Comparison of ENCODE assay signal across 8 cellular contexts in genomic region chr17:45162022-45162687, GRCh38. TPM values are rescaled to one million over a fixed set of nuclear protein-coding genes. Genes with fewer than 3 reads are reported as not detected.
DNase-seq lines count a peak whose midpoint lies in the region; ATAC-seq and TF ChIP-seq lines count a peak whose summit lies in the region.

No MANE protein-coding gene starts in this region.

- ATAC-seq in activated CD8-positive, alpha-beta memory T cell treated with anti-CD3 and anti-CD28 coated beads, Interleukin-2, amount 10 ng/mL, durations not matched to agents 7 days and 5 days = no peak
- ATAC-seq in GM21390 (IDR thresholded peaks at IDR 0.05; ENCODE audit: unreplicated experiment) = no peak

- H3K36me3 ChIP-seq in liver (ENCODE audit: control insufficient read depth in 4 of 4, insufficient read depth in 3 of 4, low read depth in 1 of 4, low read length in 3 of 4) = peaks cover 0 to 3% (median 0%) of the 10 kb centered on the region in 4 donors
- no peaks in the 10 kb centered on the region for H3K36me3 ChIP-seq in tibial nerve

- H3K27ac ChIP-seq in liver (ENCODE audit: low read depth in 1 of 2, low read length in 2 of 2) (peak overlapping the region; percentile 14 to 44), tibial nerve (peak overlapping the region; percentile 57 to 99 (median 70))

- POLR2A ChIA-PET in MCF 10A (lab: Yijun Ruan, JAX) = interaction anchor here (0.6 to 21.2 kb wide), 18 partner anchors 9 to 792 kb away, joined by 3 to 1083 read pairs (median 8); partner anchors contain the start of genes ACBD4, DCAKD, HEXIM1 and MAP3K14

- no peak for TF ChIP-seq POLR2A in tibial nerve (IDR thresholded peaks at IDR 0.05)

- BruUV-seq in MCF 10A (replicated peaks; lab: Mats Ljungman, UMichigan) = no TSS peak

- peak overlapping the region; percentile 99 for H3K27ac Mint-ChIP-seq in activated CD8-positive, alpha-beta memory T cell treated with anti-CD3 and anti-CD28 coated beads, Interleukin-2, amount 10 ng/mL, durations not matched to agents 7 days and 5 days
- peak overlapping the region; percentile 99 for H3K27ac Mint-ChIP-seq in MCF 10A (ENCODE audit: low read depth, unreplicated experiment)

- no peak for TF ChIP-seq EP300 in tibial nerve (IDR thresholded peaks at IDR 0.05)

- no peaks in the 10 kb centered on the region for H3K9me3 Mint-ChIP-seq in activated CD8-positive, alpha-beta memory T cell treated with anti-CD3 and anti-CD28 coated beads, Interleukin-2, amount 10 ng/mL, durations not matched to agents 7 days and 5 days (ENCODE audit: low read depth)
- no peaks in the 10 kb centered on the region for H3K9me3 Mint-ChIP-seq in MCF 10A (ENCODE audit: unreplicated experiment)

- TF ChIP-seq RAD21 in liver (IDR thresholded peaks at IDR 0.05) = no peak

- H3K27me3 ChIP-seq in liver (ENCODE audit: control insufficient read depth in 4 of 4, insufficient read depth in 4 of 4, low read length in 3 of 4) (no peaks in the 10 kb centered on the region), tibial nerve (no peaks in the 10 kb centered on the region)

- intact Hi-C loops in MCF 10A (cut with micrococcal nuclease) = no loop called here

- peaks cover 17% of the 10 kb centered on the region for H3K36me3 Mint-ChIP-seq in activated CD8-positive, alpha-beta memory T cell treated with anti-CD3 and anti-CD28 coated beads, Interleukin-2, amount 10 ng/mL, durations not matched to agents 7 days and 5 days
- H3K36me3 Mint-ChIP-seq in MCF 10A (ENCODE audit: insufficient read depth, unreplicated experiment) = peaks cover 39% of the 10 kb centered on the region

- 52% methylated on average over 9 of the region's 9 CpGs for WGBS in liver
- 48 to 56% methylated on average over 8 to 9 of the region's 9 CpGs for WGBS in tibial nerve, 2 donors

- H3K9ac ChIP-seq in liver (ENCODE audit: low read depth in 1 of 2, low read length in 2 of 2) = peak overlapping the region in 1 of 2 donors; percentile 47

- H3K4me3 Mint-ChIP-seq in activated CD8-positive, alpha-beta memory T cell treated with anti-CD3 and anti-CD28 coated beads, Interleukin-2, amount 10 ng/mL, durations not matched to agents 7 days and 5 days = peak overlapping the region; percentile 98
- H3K4me3 Mint-ChIP-seq in MCF 10A (ENCODE audit: unreplicated experiment) = peak overlapping the region; percentile 98

- H3K27me3 Mint-ChIP-seq in activated CD8-positive, alpha-beta memory T cell treated with anti-CD3 and anti-CD28 coated beads, Interleukin-2, amount 10 ng/mL, durations not matched to agents 7 days and 5 days = no peaks in the 10 kb centered on the region
- H3K27me3 Mint-ChIP-seq in MCF 10A (ENCODE audit: insufficient read depth, unreplicated experiment) = no peaks in the 10 kb centered on the region

- H3K4me3 ChIP-seq in liver (ENCODE audit: low read depth in 1 of 3, low read length in 3 of 3) (peak overlapping the region; percentile 35 to 57 (median 56)), tibial nerve (peak overlapping the region; percentile 16 to 100 (median 78))

- peaks cover 11 to 52% (median 40%) of the 10 kb centered on the region in 4 donors for H3K4me1 ChIP-seq in liver (ENCODE audit: control insufficient read depth in 4 of 4, insufficient read depth in 4 of 4, low read length in 3 of 4)
- H3K4me1 ChIP-seq in tibial nerve = peaks cover 4 to 40% (median 30%) of the 10 kb centered on the region in 4 donors

- peaks cover 38% of the 10 kb centered on the region for H3K4me1 Mint-ChIP-seq in activated CD8-positive, alpha-beta memory T cell treated with anti-CD3 and anti-CD28 coated beads, Interleukin-2, amount 10 ng/mL, durations not matched to agents 7 days and 5 days
- peaks cover 18% of the 10 kb centered on the region for H3K4me1 Mint-ChIP-seq in MCF 10A (ENCODE audit: insufficient read depth, unreplicated experiment)

- CTCF ChIA-PET in activated CD8-positive, alpha-beta memory T cell treated with anti-CD3 and anti-CD28 coated beads, Interleukin-2, amount 10 ng/mL, durations not matched to agents 7 days and 5 days (lab: Charles Lee) = interaction anchor here (0.7 to 24.7 kb wide), 12 partner anchors 10 to 152 kb away, joined by 3 to 583 read pairs (median 4); partner anchors contain the start of genes ACBD4, HEXIM1 and PLCD3
- CTCF ChIA-PET in MCF 10A (lab: Yijun Ruan, JAX) = interaction anchor here (0.9 to 7.0 kb wide), 5 partner anchors 10 to 73 kb away, joined by 3 to 83 read pairs (median 31); partner anchors contain the start of genes ACBD4 and HEXIM1

- TF ChIP-seq CTCF in MCF 10A (IDR thresholded peaks at IDR 0.05; ENCODE audit: unreplicated experiment) (no peak), liver (IDR thresholded peaks at IDR 0.05; ENCODE audit: low read depth, low read length, missing input control) (no peak), tibial nerve (IDR thresholded peaks at IDR 0.05) (no peak)

- H3K9me3 ChIP-seq in liver (ENCODE audit: control insufficient read depth in 4 of 4, low read length in 3 of 4) (no peaks in the 10 kb centered on the region), tibial nerve (no peaks in the 10 kb centered on the region)

- no peak for DNase-seq in activated CD8-positive, alpha-beta memory T cell treated with anti-CD3 and anti-CD28 coated beads, Interleukin-2, amount 10 ng/mL, durations not matched to agents 7 days and 5 days
- no peak for DNase-seq in activated CD8-positive, alpha-beta memory T cell treated with anti-CD3 and anti-CD28 coated beads, Interleukin-2, amount 50 U/mL, for 48 hours
- no peak for DNase-seq in MCF 10A (ENCODE audit: unreplicated experiment)
- DNase-seq in tibial nerve (ENCODE audit: low spot score in 2 of 2) = no peak
- DNase-seq in AG08396 (ENCODE audit: low spot score) = no peak
- DNase-seq in NCI-H2196 treated with DMSO at 0.1 percent for 48 hours (lab: John Stamatoyannopoulos, UW; ENCODE audit: unreplicated experiment) = no peak

TF ChIP-seq in liver, 16 proteins besides CTCF, POLR2A, EP300 and RAD21:
- no peak for TF ChIP-seq HNF4G (IDR thresholded peaks at IDR 0.05)
- no peak for TF ChIP-seq JUND (IDR thresholded peaks at IDR 0.05)
- TF ChIP-seq, protein P1, sequence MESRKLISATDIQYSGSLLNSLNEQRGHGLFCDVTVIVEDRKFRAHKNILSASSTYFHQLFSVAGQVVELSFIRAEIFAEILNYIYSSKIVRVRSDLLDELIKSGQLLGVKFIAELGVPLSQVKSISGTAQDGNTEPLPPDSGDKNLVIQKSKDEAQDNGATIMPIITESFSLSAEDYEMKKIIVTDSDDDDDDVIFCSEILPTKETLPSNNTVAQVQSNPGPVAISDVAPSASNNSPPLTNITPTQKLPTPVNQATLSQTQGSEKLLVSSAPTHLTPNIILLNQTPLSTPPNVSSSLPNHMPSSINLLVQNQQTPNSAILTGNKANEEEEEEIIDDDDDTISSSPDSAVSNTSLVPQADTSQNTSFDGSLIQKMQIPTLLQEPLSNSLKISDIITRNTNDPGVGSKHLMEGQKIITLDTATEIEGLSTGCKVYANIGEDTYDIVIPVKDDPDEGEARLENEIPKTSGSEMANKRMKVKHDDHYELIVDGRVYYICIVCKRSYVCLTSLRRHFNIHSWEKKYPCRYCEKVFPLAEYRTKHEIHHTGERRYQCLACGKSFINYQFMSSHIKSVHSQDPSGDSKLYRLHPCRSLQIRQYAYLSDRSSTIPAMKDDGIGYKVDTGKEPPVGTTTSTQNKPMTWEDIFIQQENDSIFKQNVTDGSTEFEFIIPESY (IDR thresholded peaks at IDR 0.05) = no peak
- TF ChIP-seq SP1 (IDR thresholded peaks at IDR 0.05) = no peak

RNA-seq across cellular contexts. Expression of gene HEXIM2, which starts 0.5 kb away (rescaled TPM):
- 1 to 10 TPM; 6.9 to 7.5 TPM for total RNA-seq in activated CD8-positive, alpha-beta memory T cell treated with anti-CD3 and anti-CD28 coated beads, Interleukin-2, amount 10 ng/mL, durations not matched to agents 7 days and 5 days
- total RNA-seq in MCF 10A (2022) = 5.1 and 7.7 TPM in 2 replicates
- 1 to 10 TPM; 3.5 to 4.8 TPM for total RNA-seq in liver
- polyA plus RNA-seq in liver = 10 to 100 TPM in 1 of 2 donors, 1 to 10 TPM in 1; 6.1 to 10.7 TPM
- total RNA-seq in tibial nerve = 10 to 100 TPM in 2 of 4 donors, 1 to 10 TPM in 2; 6.6 to 17.5 (median 11.7) TPM

RNA-seq across cellular contexts. Expression of gene HEXIM1, which starts 13.9 kb away (rescaled TPM):
- 10 to 100 TPM; 40.2 to 42.4 TPM for total RNA-seq in activated CD8-positive, alpha-beta memory T cell treated with anti-CD3 and anti-CD28 coated beads, Interleukin-2, amount 10 ng/mL, durations not matched to agents 7 days and 5 days
- total RNA-seq in MCF 10A (2022) (22.5 and 26.7 TPM in 2 replicates), liver (10 to 100 TPM; 13.4 to 14.3 TPM), tibial nerve (10 to 100 TPM; 22.2 to 35.2 (median 29.7) TPM)
- polyA plus RNA-seq in liver = 10 to 100 TPM in 1 of 2 donors, 1 to 10 TPM in 1; 7.4 to 11.3 TPM

RNA-seq across cellular contexts. Expression of gene ACBD4, which starts 26.7 kb away (rescaled TPM):
- total RNA-seq in activated CD8-positive, alpha-beta memory T cell treated with anti-CD3 and anti-CD28 coated beads, Interleukin-2, amount 10 ng/mL, durations not matched to agents 7 days and 5 days = 10 to 100 TPM; 14.9 to 20.6 TPM
- 7.2 and 7.8 TPM in 2 replicates for total RNA-seq in MCF 10A (2022)
- total RNA-seq in liver = 10 to 100 TPM in 1 of 2 donors, 1 to 10 TPM in 1; 4.4 to 51.4 TPM
- polyA plus RNA-seq in liver = 10 to 100 TPM; 43.2 to 46.5 TPM
- total RNA-seq in tibial nerve = 10 to 100 TPM; 25.9 to 41.9 (median 28.2) TPM

RNA-seq across cellular contexts. Expression of gene PLCD3, which starts 29.8 kb away (rescaled TPM):
- 1 to 10 TPM; 2.6 to 5.2 TPM for total RNA-seq in activated CD8-positive, alpha-beta memory T cell treated with anti-CD3 and anti-CD28 coated beads, Interleukin-2, amount 10 ng/mL, durations not matched to agents 7 days and 5 days
- total RNA-seq in MCF 10A (2022) (54.5 and 69.7 TPM in 2 replicates), liver (1 to 10 TPM in 1 of 2 donors, under 1 TPM in 1; 0.28 to 2.3 TPM), tibial nerve (100 to 1,000 TPM in 1 of 4 donors, 10 to 100 TPM in 3; 45.7 to 103 (median 69.3) TPM)
- polyA plus RNA-seq in liver = 1 to 10 TPM; 1.1 to 1.6 TPM

RNA-seq across cellular contexts. Expression of gene FMNL1, which starts 59.5 kb away (rescaled TPM):
- total RNA-seq in activated CD8-positive, alpha-beta memory T cell treated with anti-CD3 and anti-CD28 coated beads, Interleukin-2, amount 10 ng/mL, durations not matched to agents 7 days and 5 days = 100 to 1,000 TPM; 482 to 504 TPM
- total RNA-seq in MCF 10A (2022) = 28.1 and 35.8 TPM in 2 replicates
- total RNA-seq in liver = 1 to 10 TPM; 7.0 to 7.4 TPM
- 1 to 10 TPM; 1.5 to 2.7 TPM for polyA plus RNA-seq in liver
- total RNA-seq in tibial nerve = 10 to 100 TPM; 19.2 to 42.9 (median 24.6) TPM
